12 cellular contexts compared by ENCODE assay signal in genomic region chr6:31690231-31691077, GRCh38. TPM values are rescaled to one million over a fixed set of nuclear protein-coding genes. Genes with fewer than 3 reads are reported as not detected.
DNase-seq lines count a peak whose midpoint lies in the region; TF ChIP-seq lines count a peak whose summit lies in the region.
"Had no signal": no experiment of that assay in that cellular context is flagged by ENCODE, and none has a peak within 500 bp of the region (broad histone marks: within the 10 kb centered on the region; RNA-seq: fewer than 3 reads in every experiment).

No MANE protein-coding gene starts in this region.

- H3K27ac ChIP-seq in testis: no peak overlapping the region
- H3K27ac ChIP-seq: SK-N-MC had no signal

- H3K36me3 Mint-ChIP-seq in HFFc6 (ENCODE audit: low read depth) (peaks cover 9% of the 10 kb centered on the region; the same call in 1 of the 2 replicates), nephron progenitor cell (ENCODE audit: low read depth) (peaks cover 65% of the 10 kb centered on the region)

- H3K4me3 ChIP-seq in MG63 (no peak overlapping the region), testis (no peak overlapping the region)
- H3K4me3 ChIP-seq: SK-N-MC had no signal

- no peaks in the 10 kb centered on the region for H3K36me3 ChIP-seq in MG63
- H3K36me3 ChIP-seq in testis (ENCODE audit: low read depth, missing control alignments): no peaks in the 10 kb centered on the region

- H3K4me1 Mint-ChIP-seq in HFFc6 (ENCODE audit: low read depth): no peaks in the 10 kb centered on the region
- H3K4me1 Mint-ChIP-seq in nephron progenitor cell: peaks cover 13% of the 10 kb centered on the region
- H3K4me1 Mint-ChIP-seq: central memory CD8-positive, alpha-beta T cell had no signal

- no peak for TF ChIP-seq POLR2A in testis (IDR thresholded peaks at IDR 0.05)

- no peaks in the 10 kb centered on the region for H3K9me3 Mint-ChIP-seq in HFFc6
- no peaks in the 10 kb centered on the region for H3K9me3 Mint-ChIP-seq in nephron progenitor cell
- H3K9me3 Mint-ChIP-seq: central memory CD8-positive, alpha-beta T cell had no signal

- H3K27ac Mint-ChIP-seq in HFFc6 (0 out of 2 replicates have a peak overlapping the region, but pooled peaks have one; percentile 8), nephron progenitor cell (peak overlapping the region; percentile 97)

- H3K4me3 Mint-ChIP-seq in HFFc6: no peak overlapping the region
- peak overlapping the region; percentile 29 for H3K4me3 Mint-ChIP-seq in nephron progenitor cell
- H3K4me3 Mint-ChIP-seq: central memory CD8-positive, alpha-beta T cell had no signal

- H3K27me3 Mint-ChIP-seq in HFFc6 (ENCODE audit: insufficient read depth) (no peaks in the 10 kb centered on the region), nephron progenitor cell (ENCODE audit: low read depth, poor library complexity) (no peaks in the 10 kb centered on the region)
- H3K27me3 Mint-ChIP-seq: central memory CD8-positive, alpha-beta T cell had no signal

- no peak for DNase-seq in HFFc6
- DNase-seq in amniotic epithelial cell (ENCODE audit: low read depth): peak; percentile 81
- DNase-seq in nephron progenitor cell: no peak
- DNase-seq in MG63: no peak
- no peak for DNase-seq in testis
- DNase-seq in iPS-NIHi11 (ENCODE audit: low spot score): no peak
- DNase-seq: foreskin fibroblast; NCI-H510A treated with DMSO at 0.1 percent for 48 hours; stimulated activated CD4-positive, alpha-beta T cell treated with anti-CD3 and anti-CD28 coated beads, Interleukin-15, amount 100 ng/mL, for 24 hours had no signal

- H3K9me3 ChIP-seq in MG63 (no peaks in the 10 kb centered on the region), testis (no peaks in the 10 kb centered on the region)

- TF ChIP-seq CTCF in HFFc6 (IDR thresholded peaks at IDR 0.05) (no peak), nephron progenitor cell (IDR thresholded peaks at IDR 0.05) (no peak), testis (IDR thresholded peaks at IDR 0.05) (no peak)

- H3K27me3 ChIP-seq in MG63: no peaks in the 10 kb centered on the region
- H3K27me3 ChIP-seq in testis: no peaks in the 10 kb centered on the region

- peaks cover 4% of the 10 kb centered on the region for H3K4me1 ChIP-seq in testis

- intact Hi-C loops in testis (cut with DNase I; ENCODE audit: low total_unique reads): no loop called here

- WGBS in testis, 2 donors: 52 to 65% methylated on average over 10 of the region's 10 CpGs

RNA-seq across cellular contexts. Expression of gene LY6G5C, which starts 9.6 kb away (rescaled TPM):
- 1 to 10 TPM; 2.2 to 2.9 (median 2.8) TPM for total RNA-seq in HFFc6 (2021; fragmentation: NEBNext Ultra II Directional; extraction: Animal tissue kit (Norgen Biotek cat#: 25700))
- not detected in 2 replicates for total RNA-seq in MG63 (2014; rRNA removed; shearing (Covaris generic); ENCODE audit: low replicate concordance)
- total RNA-seq in testis: 10 to 100 TPM in 1 of 2 donors, 1 to 10 TPM in 1; 8.7 to 18.3 TPM
- polyA plus RNA-seq in testis (ENCODE audit: insufficient read depth, low read depth, low replicate concordance): 14.0 TPM

RNA-seq across cellular contexts. Expression of gene ABHD16A, which starts 12.7 kb away (rescaled TPM):
- 10 to 100 TPM; 27.4 to 39.6 (median 32.0) TPM for total RNA-seq in HFFc6 (2021; fragmentation: NEBNext Ultra II Directional; extraction: Animal tissue kit (Norgen Biotek cat#: 25700))
- 19.4 and 43.4 TPM in 2 replicates for total RNA-seq in MG63 (2014; rRNA removed; shearing (Covaris generic); ENCODE audit: low replicate concordance)
- 10 to 100 TPM; 77.0 to 85.9 TPM for total RNA-seq in testis
- polyA plus RNA-seq in testis (ENCODE audit: insufficient read depth, low read depth, low replicate concordance): 108 TPM

RNA-seq across cellular contexts. Expression of gene LY6G6F, which starts 16.2 kb away (rescaled TPM):
- total RNA-seq in HFFc6 (2021; fragmentation: NEBNext Ultra II Directional; extraction: Animal tissue kit (Norgen Biotek cat#: 25700)): not detected
- not detected in 2 replicates for total RNA-seq in MG63 (2014; rRNA removed; shearing (Covaris generic); ENCODE audit: low replicate concordance)
- total RNA-seq in testis: not detected
- polyA plus RNA-seq in testis (ENCODE audit: insufficient read depth, low read depth, low replicate concordance): 0.41 TPM
- total RNA-seq: subcutaneous adipose tissue had no signal

RNA-seq across cellular contexts. Expression of gene LY6G5B, which starts 20.7 kb away (rescaled TPM):
- total RNA-seq in HFFc6 (2021; fragmentation: NEBNext Ultra II Directional; extraction: Animal tissue kit (Norgen Biotek cat#: 25700)): 1 to 10 TPM; 4.6 to 6.0 (median 5.3) TPM
- 0.42 and 1.1 TPM in 2 replicates for total RNA-seq in MG63 (2014; rRNA removed; shearing (Covaris generic); ENCODE audit: low replicate concordance)
- 10 to 100 TPM; 14.0 to 15.9 TPM for total RNA-seq in testis
- 16.3 TPM for polyA plus RNA-seq in testis (ENCODE audit: insufficient read depth, low read depth, low replicate concordance)

RNA-seq across cellular contexts. Expression of gene CSNK2B, which starts 24.6 kb away (rescaled TPM):
- total RNA-seq in HFFc6 (2021; fragmentation: NEBNext Ultra II Directional; extraction: Animal tissue kit (Norgen Biotek cat#: 25700)): 100 to 1,000 TPM; 200 to 255 (median 225) TPM
- 88.8 and 99.8 TPM in 2 replicates for total RNA-seq in MG63 (2014; rRNA removed; shearing (Covaris generic); ENCODE audit: low replicate concordance)
- 100 to 1,000 TPM; 397 to 421 TPM for total RNA-seq in testis
- 523 TPM for polyA plus RNA-seq in testis (ENCODE audit: insufficient read depth, low read depth, low replicate concordance)
